In genomic region chr17:1625053-1625452, GRCh38 we compare ENCODE assay signal across 11 cellular contexts.
"Had no signal": no experiment of that assay in that cellular context is flagged by ENCODE, and none has a peak within 500 bp of the region (broad histone marks: within the 10 kb centered on the region; RNA-seq: fewer than 3 reads in every experiment).

No MANE protein-coding gene starts in this region.

- ATAC-seq: stimulated activated naive B cell treated with anti-CD40 and anti-IgM and Interleukin-4, amounts not matched to agents 10 μg/mL and 1 μg/mL and 100 μg/mL, for 72 hours had no signal

- H3K4me3 ChIP-seq: lung, thyroid gland had no signal

- H3K36me3 ChIP-seq: thyroid gland had no signal

- DNase-seq: activated CD4-positive, alpha-beta T cell treated with anti-CD3 and anti-CD28 coated beads, Interleukin-2, amount 10 ng/mL, durations not matched to agents 7 days and 5 days; activated CD4-positive, CD25-positive, alpha-beta regulatory T cell; activated naive CD8-positive, alpha-beta T cell treated with anti-CD3 and anti-CD28 coated beads, Interleukin-2, amount 10 ng/mL, durations not matched to agents 7 days and 5 days; aorta; cerebellar nuclear complex; head of caudate nucleus; midbrain; stimulated activated CD4-positive, alpha-beta T cell treated with anti-CD3 and anti-CD28 coated beads, Interleukin-2, amount 100 ng/mL, for 48 hours; stimulated activated naive B cell treated with anti-CD40 and anti-IgM and Interleukin-4, amounts not matched to agents 10 μg/mL and 1 μg/mL and 100 μg/mL, for 72 hours; thyroid gland had no signal

- H3K27me3 ChIP-seq: thyroid gland had no signal

- H3K27ac ChIP-seq: thyroid gland had no signal

- H3K9me3 ChIP-seq: thyroid gland had no signal
